Comparison of ENCODE assay signal across 8 cellular contexts in genomic region chr17:35764123-35764991, GRCh38. TPM values are rescaled to one million over a fixed set of nuclear protein-coding genes. Genes with fewer than 3 reads are reported as not detected.
DNase-seq lines count a peak whose midpoint lies in the region; ATAC-seq and TF ChIP-seq lines count a peak whose summit lies in the region.

No MANE protein-coding gene starts in this region.

- peak overlapping the region; percentile 94 for H2AFZ ChIP-seq in GM23338

- no peaks in the 10 kb centered on the region for H3K36me3 ChIP-seq in GM23338 (ENCODE audit: insufficient read depth)

- no peak overlapping the region for H3K27ac Mint-ChIP-seq in GM23338
- H3K27ac Mint-ChIP-seq in nephron progenitor cell = no peak overlapping the region

- ATAC-seq in GM23338 = peak; percentile 87
- ATAC-seq in stimulated activated naive CD8-positive, alpha-beta T cell treated with anti-CD3 and anti-CD28 coated beads, Interleukin-15, Interleukin-2, amounts not matched to agents 100 U/mL and 50 U/mL, for 24 hours = peak; percentile 96

- H3K79me2 ChIP-seq in GM23338 (replicated peaks; ENCODE audit: insufficient read depth) = no peaks in the 10 kb centered on the region

- H3K27me3 ChIP-seq in GM23338 (ENCODE audit: insufficient read depth) = no peaks in the 10 kb centered on the region

- TF ChIP-seq CTCF in GM23338 (conservative IDR thresholded peaks at IDR 0.05; ENCODE audit: low read depth in 2 of 2) (peak; percentile 62 to 93), LNCaP clone FGC (IDR thresholded peaks at IDR 0.05; ENCODE audit: control insufficient read depth, extremely low read depth, insufficient read depth) (peak; percentile 99), fibroblast of the aortic adventitia (IDR thresholded peaks at IDR 0.05; ENCODE audit: insufficient read depth, low read length) (peak; percentile 85), nephron progenitor cell (IDR thresholded peaks at IDR 0.05) (peak; percentile 88)

- DNase-seq in DMS79 treated with DMSO at 0.1 percent for 48 hours (lab: John Stamatoyannopoulos, UW) (peak; percentile 75), GM23338 (ENCODE audit: low spot score) (peak; percentile 96), LNCaP clone FGC (ENCODE audit: low read depth) (peak; percentile 56), RPMI8226 (peak; percentile 95), fibroblast of the aortic adventitia (ENCODE audit: low read depth) (peak; percentile 72), nephron progenitor cell (peak; percentile 96)
- DNase-seq in activated T-helper 9 cell treated with anti-CD3 and anti-CD28 coated beads, Interleukin-2, amount 50 U/mL, for 16 hours (ENCODE audit: low read depth) = peak; percentile 82
- peak; percentile 94 for DNase-seq in stimulated activated naive CD8-positive, alpha-beta T cell treated with anti-CD3 and anti-CD28 coated beads, Interleukin-15, Interleukin-2, amounts not matched to agents 100 U/mL and 50 U/mL, for 24 hours

- H3K4me2 ChIP-seq in GM23338 = peak overlapping the region; percentile 83

- H3K4me3 Mint-ChIP-seq in GM23338 (peak overlapping the region; percentile 82), nephron progenitor cell (peak overlapping the region; percentile 84)

- H3K4me1 Mint-ChIP-seq in GM23338 = peaks cover 17% of the 10 kb centered on the region
- peaks cover 19% of the 10 kb centered on the region for H3K4me1 Mint-ChIP-seq in nephron progenitor cell

- peaks cover 5% of the 10 kb centered on the region for H3K27me3 Mint-ChIP-seq in GM23338 (ENCODE audit: insufficient read depth, low read depth, poor library complexity)
- peaks cover 26% of the 10 kb centered on the region for H3K27me3 Mint-ChIP-seq in nephron progenitor cell (ENCODE audit: low read depth, poor library complexity)

- H3K4me3 ChIP-seq in GM23338 (peak overlapping the region; percentile 65), LNCaP clone FGC (ENCODE audit: low read depth, low read length) (peak overlapping the region; percentile 34), fibroblast of the aortic adventitia (ENCODE audit: low read depth, low read length) (peak overlapping the region; percentile 50)

- H3K4me1 ChIP-seq in GM23338 (ENCODE audit: insufficient read depth) = peaks cover 6% of the 10 kb centered on the region; the same call in 1 of the 2 replicates

- H4K20me1 ChIP-seq in GM23338 (replicated peaks; ENCODE audit: insufficient read depth) = no peaks in the 10 kb centered on the region

- peaks cover 4% of the 10 kb centered on the region; the same call in 1 of the 2 replicates for H3F3A ChIP-seq in GM23338 (replicated peaks; ENCODE audit: low read depth)

- H3K36me3 Mint-ChIP-seq in GM23338 (ENCODE audit: low read depth) = no peaks in the 10 kb centered on the region
- H3K36me3 Mint-ChIP-seq in nephron progenitor cell (ENCODE audit: low read depth) = no peaks in the 10 kb centered on the region

- H3K9me3 Mint-ChIP-seq in GM23338 (no peaks in the 10 kb centered on the region; the same call in 1 of the 3 replicates), nephron progenitor cell (no peaks in the 10 kb centered on the region)

- H3K27ac ChIP-seq in GM23338 (ENCODE audit: low read depth) = no peak overlapping the region

- no peaks in the 10 kb centered on the region for H3K9me2 ChIP-seq in GM23338 (ENCODE audit: insufficient read depth)

TF ChIP-seq in GM23338, 12 proteins besides CTCF, POLR2A, EP300 and RAD21:
- TF ChIP-seq ETS1 (IDR thresholded peaks at IDR 0.05) (peak; percentile 22; the same call in 1 of the 2 replicates), ZNF331 (CRISPR knock-in tag; IDR thresholded peaks at IDR 0.05; ENCODE audit: low read depth) (no peak), CREB1 (CRISPR knock-in tag; IDR thresholded peaks at IDR 0.05; ENCODE audit: low read depth) (peak; percentile 27; the same call in 1 of the 2 replicates), REST (IDR thresholded peaks at IDR 0.05; ENCODE audit: unreplicated experiment) (no peak), EZH2phosphoT487 (IDR thresholded peaks at IDR 0.05; ENCODE audit: unreplicated experiment) (no peak), POLR2AphosphoS5 (IDR thresholded peaks at IDR 0.05; ENCODE audit: low read depth) (peak; percentile 53; the same call in 1 of the 2 replicates), NANOG (IDR thresholded peaks at IDR 0.05; ENCODE audit: borderline replicate concordance) (no peak), STAT1 (IDR thresholded peaks at IDR 0.05; ENCODE audit: unreplicated experiment) (no peak), JUNB (IDR thresholded peaks at IDR 0.05; ENCODE audit: unreplicated experiment) (no peak)
TF ChIP-seq in GM23338: peak in this region for 3.

RNA-seq across cellular contexts. Expression of gene C17orf50, which starts 3.7 kb away (rescaled TPM):
- total RNA-seq in GM23338 (2014; rRNA removed; shearing (Covaris generic)) = 1.6 TPM in 1 of 2 replicates, not detected in the other
- 0.37 and 0.74 TPM in 2 replicates for polyA plus RNA-seq in GM23338 (2016; fragmentation: Nextera tagmentation; extraction: Ambion mirVana)
- not detected in 2 replicates for total RNA-seq in fibroblast of the aortic adventitia (ENCODE audit: low replicate concordance)

RNA-seq across cellular contexts. Expression of gene GAS2L2, which starts 11.3 kb away (rescaled TPM):
- not detected in 2 replicates for total RNA-seq in GM23338 (2014; rRNA removed; shearing (Covaris generic))
- polyA plus RNA-seq in GM23338 (2016; fragmentation: Nextera tagmentation; extraction: Ambion mirVana) = 0.06 TPM in 1 of 2 replicates, not detected in the other
- total RNA-seq in fibroblast of the aortic adventitia (ENCODE audit: low replicate concordance) = not detected in 2 replicates

RNA-seq across cellular contexts. Expression of gene MMP28, which starts 31.1 kb away (rescaled TPM):
- not detected in 2 replicates for total RNA-seq in GM23338 (2014; rRNA removed; shearing (Covaris generic))
- polyA plus RNA-seq in GM23338 (2016; fragmentation: Nextera tagmentation; extraction: Ambion mirVana) = not detected in 2 replicates
- 0.09 TPM in 1 of 2 replicates, not detected in the other for total RNA-seq in fibroblast of the aortic adventitia (ENCODE audit: low replicate concordance)

RNA-seq across cellular contexts. Expression of gene RASL10B, which starts 32.9 kb away (rescaled TPM):
- total RNA-seq in GM23338 (2014; rRNA removed; shearing (Covaris generic)) = 23.1 and 26.2 TPM in 2 replicates
- polyA plus RNA-seq in GM23338 (2016; fragmentation: Nextera tagmentation; extraction: Ambion mirVana) = 6.2 and 7.1 TPM in 2 replicates
- 1.5 and 3.8 TPM in 2 replicates for total RNA-seq in fibroblast of the aortic adventitia (ENCODE audit: low replicate concordance)

RNA-seq across cellular contexts. Expression of gene TAF15, which starts 44.9 kb away (rescaled TPM):
- total RNA-seq in GM23338 (2014; rRNA removed; shearing (Covaris generic)) = 109 and 148 TPM in 2 replicates
- polyA plus RNA-seq in GM23338 (2016; fragmentation: Nextera tagmentation; extraction: Ambion mirVana) = 28.2 and 33.8 TPM in 2 replicates
- total RNA-seq in fibroblast of the aortic adventitia (ENCODE audit: low replicate concordance) = 34.7 and 74.3 TPM in 2 replicates
